In genomic region chr16:31094088-31094423, GRCh38 we compare ENCODE assay signal across 1 cellular context.
TF ChIP-seq lines count a peak whose summit lies in the region.

No MANE protein-coding gene starts in this region.

TF ChIP-seq in SK-N-SH, 30 proteins besides CTCF, POLR2A, EP300 and RAD21 (continued from another document):
- no peak for TF ChIP-seq USF1 (IDR thresholded peaks at IDR 0.05; ENCODE audit: borderline replicate concordance, low read depth)
